8 cellular contexts compared by ENCODE assay signal in the genomic region with DNA sequence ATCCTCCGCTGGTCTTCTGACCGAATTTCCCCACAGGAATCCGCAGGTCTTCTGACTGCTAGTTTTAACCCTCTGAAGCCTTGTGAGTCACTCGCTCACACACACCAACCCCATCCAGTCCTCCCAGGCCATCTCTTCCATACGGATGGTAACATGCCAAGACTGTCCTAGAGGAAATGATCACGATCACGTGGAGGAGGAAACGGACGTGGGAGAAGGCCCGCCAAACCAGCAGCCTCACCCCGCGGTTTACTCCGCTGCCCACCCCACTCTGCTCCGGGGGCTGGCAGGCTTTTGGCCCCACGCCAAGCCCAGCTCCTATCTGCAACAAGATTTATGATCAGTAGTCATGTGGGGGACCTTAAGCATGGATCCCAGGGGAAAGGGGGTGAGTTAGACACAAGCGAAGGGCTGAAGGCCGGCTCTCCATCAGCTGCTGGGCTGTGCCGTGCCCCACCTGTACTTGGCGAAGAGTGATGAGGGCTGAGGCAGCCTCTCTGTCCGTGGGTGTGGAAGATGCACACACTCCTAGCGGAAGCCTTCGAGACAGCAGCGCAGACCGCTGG. TPM values are rescaled to one million over a fixed set of nuclear protein-coding genes. Genes with fewer than 3 reads are reported as not detected.
DNase-seq lines count a peak whose midpoint lies in the region; ATAC-seq and TF ChIP-seq lines count a peak whose summit lies in the region.

No MANE protein-coding gene starts in this region.

- H3K4me3 ChIP-seq in left ventricle myocardium inferior (peak overlapping the region; percentile 87), skeletal muscle satellite cell (ENCODE audit: low read length) (peak overlapping the region; percentile 98)

- no peaks in the 10 kb centered on the region for H3K9me3 ChIP-seq in left ventricle myocardium inferior (replicated peaks)
- no peaks in the 10 kb centered on the region for H3K9me3 ChIP-seq in skeletal muscle satellite cell (replicated peaks; ENCODE audit: low read length)

- peak overlapping the region; percentile 88 for H3K27ac Mint-ChIP-seq in activated naive CD8-positive, alpha-beta T cell treated with anti-CD3 and anti-CD28 coated beads, Interleukin-2, amount 10 ng/mL, durations not matched to agents 7 days and 5 days

- POLR2A ChIA-PET in activated naive CD8-positive, alpha-beta T cell treated with anti-CD3 and anti-CD28 coated beads, Interleukin-2, amount 10 ng/mL, durations not matched to agents 7 days and 5 days (lab: Charles Lee): interaction anchor here (0.7 to 3.2 kb wide), 4 partner anchors 40 to 286 kb away, joined by 3 to 50 read pairs (median 4); a partner anchor contains a TSS

- peaks cover 8% of the 10 kb centered on the region for H3K36me3 Mint-ChIP-seq in activated naive CD8-positive, alpha-beta T cell treated with anti-CD3 and anti-CD28 coated beads, Interleukin-2, amount 10 ng/mL, durations not matched to agents 7 days and 5 days

- no peaks in the 10 kb centered on the region for H3K27me3 Mint-ChIP-seq in activated naive CD8-positive, alpha-beta T cell treated with anti-CD3 and anti-CD28 coated beads, Interleukin-2, amount 10 ng/mL, durations not matched to agents 7 days and 5 days

- no peaks in the 10 kb centered on the region for H3K9me3 Mint-ChIP-seq in activated naive CD8-positive, alpha-beta T cell treated with anti-CD3 and anti-CD28 coated beads, Interleukin-2, amount 10 ng/mL, durations not matched to agents 7 days and 5 days

- H3K36me3 ChIP-seq in left ventricle myocardium inferior: peaks cover 28% of the 10 kb centered on the region
- H3K36me3 ChIP-seq in skeletal muscle satellite cell (ENCODE audit: insufficient read depth, low read length): peaks cover 42% of the 10 kb centered on the region

- H3K4me1 Mint-ChIP-seq in activated naive CD8-positive, alpha-beta T cell treated with anti-CD3 and anti-CD28 coated beads, Interleukin-2, amount 10 ng/mL, durations not matched to agents 7 days and 5 days: peaks cover 19% of the 10 kb centered on the region

- peak overlapping the region; percentile 86 for H3K4me2 ChIP-seq in skeletal muscle satellite cell (ENCODE audit: low read length)

- DNase-seq in GM04504 (ENCODE audit: low read depth): peak; percentile 92
- peak; percentile 57 for DNase-seq in NCI-H2107 (lab: John Stamatoyannopoulos, UW)
- DNase-seq in activated naive CD8-positive, alpha-beta T cell treated with anti-CD3 and anti-CD28 coated beads, Interleukin-2, amount 10 ng/mL, durations not matched to agents 7 days and 5 days: no peak
- DNase-seq in left ventricle myocardium inferior: no peak
- no peak for DNase-seq in NCI-H345 treated with DMSO at 0.1 percent for 48 hours (lab: John Stamatoyannopoulos, UW; ENCODE audit: unreplicated experiment)
- no peak for DNase-seq in GM13977 (ENCODE audit: low spot score)

- TF ChIP-seq CTCF in 22Rv1 (IDR thresholded peaks at IDR 0.05) (no peak), left ventricle myocardium inferior (IDR thresholded peaks at IDR 0.05; ENCODE audit: borderline replicate concordance) (no peak), GM13977 (IDR thresholded peaks at IDR 0.05; ENCODE audit: extremely low read depth, insufficient read depth, missing control alignments) (no peak)

- H3K27me3 ChIP-seq in left ventricle myocardium inferior (ENCODE audit: low read depth): no peaks in the 10 kb centered on the region
- H3K27me3 ChIP-seq in skeletal muscle satellite cell (ENCODE audit: control insufficient read depth, insufficient read depth, low read length): no peaks in the 10 kb centered on the region

- H3K27ac ChIP-seq in 22Rv1 (peak overlapping the region; percentile 90), left ventricle myocardium inferior (replicated peaks) (peak overlapping the region; percentile 96)

- H3K4me3 Mint-ChIP-seq in activated naive CD8-positive, alpha-beta T cell treated with anti-CD3 and anti-CD28 coated beads, Interleukin-2, amount 10 ng/mL, durations not matched to agents 7 days and 5 days: peak overlapping the region; percentile 87

- H3K9ac ChIP-seq in skeletal muscle satellite cell (ENCODE audit: low read depth, low read length): peak overlapping the region; percentile 89

- ATAC-seq in activated naive CD8-positive, alpha-beta T cell treated with anti-CD3 and anti-CD28 coated beads, Interleukin-2, amount 10 ng/mL, durations not matched to agents 7 days and 5 days (ENCODE audit: low read depth): peak; percentile 1

- H3K4me1 ChIP-seq in left ventricle myocardium inferior (peaks cover 75% of the 10 kb centered on the region), skeletal muscle satellite cell (ENCODE audit: control insufficient read depth, insufficient read depth, low read length) (peaks cover 55% of the 10 kb centered on the region)

- in situ Hi-C loops in GM13977 (cut with MboI; ENCODE audit: low pct_unique_long_range_greater_than_20kb, low sequenced_read_pairs, unreplicated experiment): no loop called here

- intact Hi-C loops in left ventricle myocardium inferior (cut with micrococcal nuclease): no loop called here

RNA-seq across cellular contexts. Expression of a gene that starts 1.5 kb away (rescaled TPM):
- 10 to 100 TPM; 40.7 to 43.1 TPM for total RNA-seq in activated naive CD8-positive, alpha-beta T cell treated with anti-CD3 and anti-CD28 coated beads, Interleukin-2, amount 10 ng/mL, durations not matched to agents 7 days and 5 days
- 15.9 TPM for total RNA-seq in left ventricle myocardium inferior
- total RNA-seq in skeletal muscle satellite cell (2012; rRNA removed): 26.2 and 31.2 TPM in 2 replicates

RNA-seq across cellular contexts. Expression of a gene that starts 25.5 kb away (rescaled TPM):
- 1 to 10 TPM in 1 of 2 experiments, under 1 TPM in 1; 0.94 to 1.7 TPM for total RNA-seq in activated naive CD8-positive, alpha-beta T cell treated with anti-CD3 and anti-CD28 coated beads, Interleukin-2, amount 10 ng/mL, durations not matched to agents 7 days and 5 days
- total RNA-seq in left ventricle myocardium inferior: 0.38 TPM
- total RNA-seq in skeletal muscle satellite cell (2012; rRNA removed): 0.76 and 1.3 TPM in 2 replicates

RNA-seq across cellular contexts. Expression of a gene that starts 41.1 kb away (rescaled TPM):
- total RNA-seq in activated naive CD8-positive, alpha-beta T cell treated with anti-CD3 and anti-CD28 coated beads, Interleukin-2, amount 10 ng/mL, durations not matched to agents 7 days and 5 days: 1,000 to 10,000 TPM; 2,936 to 3,174 TPM
- total RNA-seq in left ventricle myocardium inferior: 342 TPM
- 9,662 and 11,711 TPM in 2 replicates for total RNA-seq in skeletal muscle satellite cell (2012; rRNA removed)

Comparison
In these comparisons a context has a peak if more than half of its experiments do, and no peak if none do; other contexts are left out.
1. DNase-seq: peak in GM04504 (single experiment) and NCI-H2107 (single experiment); none in activated naive CD8-positive, alpha-beta T cell treated with anti-CD3 and anti-CD28 coated beads, Interleukin-2, amount 10 ng/mL, durations not matched to agents 7 days and 5 days (single experiment), left ventricle myocardium inferior (single experiment), NCI-H345 treated with DMSO at 0.1 percent for 48 hours (single experiment) and GM13977 (single experiment).